1 cellular context compared by ENCODE assay signal in genomic region chr17:82309656-82310570, GRCh38.
TF ChIP-seq lines count a peak whose summit lies in the region.

No MANE protein-coding gene starts in this region.

TF ChIP-seq in HepG2, 621 proteins besides CTCF, POLR2A, EP300 and RAD21 (continued from another document and continues in another):
- peak; percentile 95 for TF ChIP-seq ZNF281 (CRISPR knock-in tag; IDR thresholded peaks at IDR 0.05; ENCODE audit: borderline replicate concordance)
- TF ChIP-seq HNRNPK (IDR thresholded peaks at IDR 0.05; ENCODE audit: low read depth, low read length, poor library complexity, severe bottlenecking): no peak
- TF ChIP-seq ATF5 (CRISPR knock-in tag; IDR thresholded peaks at IDR 0.05; ENCODE audit: low read depth): no peak
- TF ChIP-seq POGK (CRISPR knock-in tag; conservative IDR thresholded peaks at IDR 0.05): peak; percentile 93
- no peak for TF ChIP-seq TBP (CRISPR knock-in tag; IDR thresholded peaks at IDR 0.05)
- peak; percentile 70; the same call in 1 of the 2 replicates for TF ChIP-seq PHF21A (CRISPR knock-in tag; IDR thresholded peaks at IDR 0.05)
- no peak for TF ChIP-seq ZNF552 (CRISPR knock-in tag; IDR thresholded peaks at IDR 0.05; ENCODE audit: borderline replicate concordance)
- no peak for TF ChIP-seq ISX (CRISPR knock-in tag; conservative IDR thresholded peaks at IDR 0.05)
- 0 out of 2 replicates have a peak, but pooled peaks have one; percentile 31 for TF ChIP-seq ZSCAN25 (CRISPR knock-in tag; IDR thresholded peaks at IDR 0.05)
- no peak for TF ChIP-seq ZNF549 (CRISPR knock-in tag; IDR thresholded peaks at IDR 0.05)
- no peak for TF ChIP-seq ZNF256 (CRISPR knock-in tag; conservative IDR thresholded peaks at IDR 0.05)
- TF ChIP-seq ZNF704 (CRISPR knock-in tag; IDR thresholded peaks at IDR 0.05; ENCODE audit: borderline replicate concordance): no peak
- no peak for TF ChIP-seq TEF (CRISPR knock-in tag; IDR thresholded peaks at IDR 0.05)
- peak; percentile 29; the same call in 1 of the 2 replicates for TF ChIP-seq CCDC6 (CRISPR knock-in tag; IDR thresholded peaks at IDR 0.05)
- TF ChIP-seq ZNF550 (CRISPR knock-in tag; IDR thresholded peaks at IDR 0.05; ENCODE audit: borderline replicate concordance): no peak
- no peak for TF ChIP-seq RCOR2 (CRISPR knock-in tag; IDR thresholded peaks at IDR 0.05)
- TF ChIP-seq NR2C2 (CRISPR knock-in tag; IDR thresholded peaks at IDR 0.05; ENCODE audit: borderline replicate concordance): no peak
- TF ChIP-seq HDAC1 (CRISPR knock-in tag; IDR thresholded peaks at IDR 0.05): peak; percentile 64
- TF ChIP-seq MLLT10 (CRISPR knock-in tag; IDR thresholded peaks at IDR 0.05): no peak
- no peak for TF ChIP-seq HHEX (CRISPR knock-in tag; IDR thresholded peaks at IDR 0.05)
- TF ChIP-seq ARID5B (CRISPR knock-in tag; IDR thresholded peaks at IDR 0.05): peak; percentile 41
- no peak for TF ChIP-seq ARHGAP35 (CRISPR knock-in tag; IDR thresholded peaks at IDR 0.05; ENCODE audit: borderline replicate concordance)
- 0 out of 2 replicates have a peak, but pooled peaks have one; percentile 47 for TF ChIP-seq MTERF4 (CRISPR knock-in tag; IDR thresholded peaks at IDR 0.05)
- peak; percentile 60 for TF ChIP-seq ZFX (CRISPR knock-in tag; IDR thresholded peaks at IDR 0.05; ENCODE audit: low read depth)
- peak; percentile 26; the same call in 1 of the 2 replicates for TF ChIP-seq BCL6 (CRISPR knock-in tag; IDR thresholded peaks at IDR 0.05)
- 0 out of 2 replicates have a peak, but pooled peaks have one; percentile 25 for TF ChIP-seq THAP11 (CRISPR knock-in tag; IDR thresholded peaks at IDR 0.05)
- TF ChIP-seq ZNF441 (CRISPR knock-in tag; IDR thresholded peaks at IDR 0.05; ENCODE audit: borderline replicate concordance): peak; percentile 21; the same call in 1 of the 2 replicates
- TF ChIP-seq ZNF619 (CRISPR knock-in tag; IDR thresholded peaks at IDR 0.05): no peak
- peak; percentile 29; the same call in 1 of the 2 replicates for TF ChIP-seq ETV5 (CRISPR knock-in tag; IDR thresholded peaks at IDR 0.05; ENCODE audit: borderline replicate concordance)
- TF ChIP-seq SP140L (CRISPR knock-in tag; IDR thresholded peaks at IDR 0.05; ENCODE audit: borderline replicate concordance): no peak
- TF ChIP-seq MXD4 (CRISPR knock-in tag; IDR thresholded peaks at IDR 0.05): peak; percentile 62; the same call in 1 of the 2 replicates
- peak; percentile 80 for TF ChIP-seq ZNF781 (CRISPR knock-in tag; IDR thresholded peaks at IDR 0.05; ENCODE audit: borderline replicate concordance, not compliant biosample characterization)
- no peak for TF ChIP-seq SIX4 (CRISPR knock-in tag; IDR thresholded peaks at IDR 0.05)
- TF ChIP-seq JUND (CRISPR knock-in tag; IDR thresholded peaks at IDR 0.05): peak; percentile 22; the same call in 1 of the 2 replicates
- TF ChIP-seq RXRB (CRISPR knock-in tag; IDR thresholded peaks at IDR 0.05; ENCODE audit: borderline replicate concordance): peak; percentile 80
- TF ChIP-seq SNAPC4 (CRISPR knock-in tag; IDR thresholded peaks at IDR 0.05): no peak
- TF ChIP-seq KLF13 (CRISPR knock-in tag; IDR thresholded peaks at IDR 0.05): 0 out of 2 replicates have a peak, but pooled peaks have one; percentile 20
- TF ChIP-seq PTBP1 (IDR thresholded peaks at IDR 0.05; ENCODE audit: low read depth, low read length, poor library complexity, severe bottlenecking): no peak
- no peak for TF ChIP-seq ZNF33A (CRISPR knock-in tag; IDR thresholded peaks at IDR 0.05; ENCODE audit: borderline replicate concordance)
- 0 out of 2 replicates have a peak, but pooled peaks have one; percentile 26 for TF ChIP-seq AHR (CRISPR knock-in tag; IDR thresholded peaks at IDR 0.05)
- TF ChIP-seq HOXA3 (CRISPR knock-in tag; IDR thresholded peaks at IDR 0.05): peak; percentile 68; the same call in 1 of the 2 replicates
- TF ChIP-seq ZNF343 (CRISPR knock-in tag; IDR thresholded peaks at IDR 0.05): no peak
- TF ChIP-seq ZNF33B (CRISPR knock-in tag; IDR thresholded peaks at IDR 0.05): no peak
- TF ChIP-seq CHD2 (IDR thresholded peaks at IDR 0.05; ENCODE audit: low read depth, low read length): peak; percentile 45; the same call in 1 of the 2 replicates
- no peak for TF ChIP-seq ZNF224 (CRISPR knock-in tag; IDR thresholded peaks at IDR 0.05)
- TF ChIP-seq SOX5 (CRISPR knock-in tag; IDR thresholded peaks at IDR 0.05; ENCODE audit: borderline replicate concordance): peak; percentile 26; the same call in 1 of the 2 replicates
- no peak for TF ChIP-seq ZSCAN30 (CRISPR knock-in tag; IDR thresholded peaks at IDR 0.05)
- TF ChIP-seq HIVEP1 (CRISPR knock-in tag; IDR thresholded peaks at IDR 0.05): peak; percentile 81; the same call in 1 of the 2 replicates
- TF ChIP-seq MEF2D (CRISPR knock-in tag; IDR thresholded peaks at IDR 0.05): peak; percentile 85
